In the genomic region with DNA sequence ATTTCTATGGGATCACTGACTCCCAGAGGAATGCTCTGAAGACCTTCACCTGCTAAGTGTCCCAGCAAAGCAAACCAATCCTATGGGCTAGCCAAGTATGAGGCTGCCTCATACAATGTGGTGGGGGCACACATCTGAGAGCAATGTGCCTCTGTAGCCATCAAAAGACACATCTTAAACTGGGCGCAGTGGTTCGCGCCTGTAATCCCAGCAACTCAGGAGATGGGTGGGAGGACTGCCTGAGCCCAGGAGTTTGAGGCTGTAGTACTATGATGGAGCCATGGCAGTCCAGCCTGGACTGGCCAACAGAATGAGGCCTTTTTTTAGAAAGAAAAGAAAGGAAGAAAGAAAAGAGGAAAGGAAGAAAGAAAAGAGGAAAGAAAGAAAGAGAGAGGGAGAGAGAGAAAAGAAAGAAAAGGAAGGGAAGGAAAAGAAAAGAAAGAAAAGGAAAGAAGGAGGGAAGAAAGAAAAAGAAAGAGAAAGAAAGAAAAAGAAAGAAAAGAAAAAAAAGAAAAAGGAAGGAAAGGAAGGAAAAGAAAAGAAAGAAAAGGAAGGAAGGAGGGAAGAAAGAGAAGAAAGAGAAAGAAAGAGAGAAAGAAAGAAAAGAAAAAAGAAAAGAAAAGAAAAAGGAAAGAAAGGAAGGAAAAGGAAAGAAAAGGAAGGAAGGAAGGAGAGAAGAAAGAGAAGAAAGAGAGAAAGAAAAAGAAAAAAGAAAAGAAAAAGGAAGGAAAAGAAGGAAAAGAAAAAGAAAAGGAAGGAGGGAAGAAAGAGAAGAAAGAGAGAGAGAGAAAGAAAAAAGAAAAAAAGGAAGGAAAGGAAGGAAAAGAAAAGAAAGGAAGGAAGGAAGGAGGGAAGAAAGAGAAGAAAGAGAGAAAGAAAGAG, we compare ENCODE assay signal across 2 cellular contexts.
TF ChIP-seq lines count a peak whose summit lies in the region.

No MANE protein-coding gene starts in this region.

TF ChIP-seq in HCT116, 20 proteins besides CTCF, POLR2A, EP300 and RAD21:
- TF ChIP-seq, protein P1, sequence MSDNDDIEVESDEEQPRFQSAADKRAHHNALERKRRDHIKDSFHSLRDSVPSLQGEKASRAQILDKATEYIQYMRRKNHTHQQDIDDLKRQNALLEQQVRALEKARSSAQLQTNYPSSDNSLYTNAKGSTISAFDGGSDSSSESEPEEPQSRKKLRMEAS (IDR thresholded peaks at IDR 0.05): no peak
- no peak for TF ChIP-seq POLR2AphosphoS5 (IDR thresholded peaks at IDR 0.05; ENCODE audit: low read depth, low read length)
- TF ChIP-seq YY1 (IDR thresholded peaks at IDR 0.05; ENCODE audit: extremely low read depth, insufficient replicate concordance, low read depth, low read length): peak; percentile 6
- TF ChIP-seq TCF7L2 (IDR thresholded peaks at IDR 0.05; ENCODE audit: borderline replicate concordance, extremely low read depth, insufficient read depth, insufficient read length): no peak

TF ChIP-seq in WTC11, 78 proteins besides CTCF, POLR2A, EP300 and RAD21:
- TF ChIP-seq, protein P2, sequence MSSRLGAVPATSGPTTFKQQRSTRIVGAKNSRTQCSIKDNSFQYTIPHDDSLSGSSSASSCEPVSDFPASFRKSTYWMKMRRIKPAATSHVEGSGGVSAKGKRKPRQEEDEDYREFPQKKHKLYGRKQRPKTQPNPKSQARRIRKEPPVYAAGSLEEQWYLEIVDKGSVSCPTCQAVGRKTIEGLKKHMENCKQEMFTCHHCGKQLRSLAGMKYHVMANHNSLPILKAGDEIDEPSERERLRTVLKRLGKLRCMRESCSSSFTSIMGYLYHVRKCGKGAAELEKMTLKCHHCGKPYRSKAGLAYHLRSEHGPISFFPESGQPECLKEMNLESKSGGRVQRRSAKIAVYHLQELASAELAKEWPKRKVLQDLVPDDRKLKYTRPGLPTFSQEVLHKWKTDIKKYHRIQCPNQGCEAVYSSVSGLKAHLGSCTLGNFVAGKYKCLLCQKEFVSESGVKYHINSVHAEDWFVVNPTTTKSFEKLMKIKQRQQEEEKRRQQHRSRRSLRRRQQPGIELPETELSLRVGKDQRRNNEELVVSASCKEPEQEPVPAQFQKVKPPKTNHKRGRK (CRISPR knock-in tag; IDR thresholded peaks at IDR 0.05; ENCODE audit: borderline replicate concordance): peak; percentile 95
- TF ChIP-seq FOXP1 (CRISPR knock-in tag; IDR thresholded peaks at IDR 0.05; ENCODE audit: borderline replicate concordance): no peak
